ENCODE assay signal across 8 cellular contexts in the genomic region with DNA sequence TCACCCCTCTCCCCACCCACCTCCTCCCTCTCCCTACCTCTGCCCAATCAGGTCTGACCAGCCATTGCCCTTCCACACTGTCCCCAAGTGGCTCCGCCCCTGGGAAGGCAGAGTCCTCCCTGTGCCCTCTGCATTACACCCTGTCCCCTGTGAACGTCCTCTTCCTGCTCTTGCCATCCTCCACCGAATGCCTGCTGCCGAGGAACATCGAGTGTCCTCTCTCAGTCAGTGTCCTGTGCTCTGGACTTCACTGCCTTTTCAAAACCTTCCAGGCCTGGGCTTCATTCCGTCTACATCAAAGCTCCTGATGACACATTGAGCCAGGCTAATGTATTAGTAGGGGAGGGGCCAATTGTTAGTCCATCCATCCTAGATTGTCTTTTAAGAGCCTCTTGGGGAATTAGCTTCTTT. TPM values are rescaled to one million over a fixed set of nuclear protein-coding genes. Genes with fewer than 3 reads are reported as not detected.
A peak's percentile ranks its signal among the peaks of the same experiment; 100 is the strongest.
DNase-seq lines count a peak whose midpoint lies in the region; ATAC-seq and TF ChIP-seq lines count a peak whose summit lies in the region.
"Had no signal": no experiment of that assay in that cellular context is flagged by ENCODE, and none has a peak within 500 bp of the region (broad histone marks: within the 10 kb centered on the region; RNA-seq: fewer than 3 reads in every experiment).

No MANE protein-coding gene starts in this region.

- no peak for TF ChIP-seq POLR2A in spleen (IDR thresholded peaks at IDR 0.05)

- H3K79me2 ChIP-seq in H9 (ENCODE audit: insufficient read depth, low read length) (no peaks in the 10 kb centered on the region), fibroblast of lung (ENCODE audit: control insufficient read depth, insufficient read depth, low read length) (no peaks in the 10 kb centered on the region)

- no peak overlapping the region for H3K18ac ChIP-seq in H9 (ENCODE audit: insufficient read length, low read depth, low read length)

- H3K27ac ChIP-seq in H9 (ENCODE audit: insufficient read length, low read depth, low read length), result no peak overlapping the region
- H3K27ac ChIP-seq in fibroblast of lung (ENCODE audit: insufficient read depth, low read length), result no peak overlapping the region
- no peak overlapping the region for H3K27ac ChIP-seq in spleen

- H3K79me1 ChIP-seq in H9 (ENCODE audit: insufficient read depth, low read depth, low read length, poor library complexity, severe bottlenecking), result no peaks in the 10 kb centered on the region

- no peak overlapping the region for H2BK5ac ChIP-seq in H9 (ENCODE audit: insufficient read length, low read length)

- H4K91ac ChIP-seq in H9 (ENCODE audit: insufficient read length, low read depth, low read length), result no peak overlapping the region

- H3K9ac ChIP-seq in H9 (ENCODE audit: extremely low read depth, insufficient read length, low read length) (no peak overlapping the region), fibroblast of lung (ENCODE audit: insufficient read depth, low read length) (no peak overlapping the region)

- no peak overlapping the region for H2BK15ac ChIP-seq in H9 (ENCODE audit: low read depth, low read length)

- H3K56ac ChIP-seq in H9 (ENCODE audit: insufficient read length, low read depth, low read length), result no peak overlapping the region

- no peak overlapping the region for H4K5ac ChIP-seq in H9 (ENCODE audit: insufficient read length, low read depth, low read length)

- H3K4me1 ChIP-seq in H9 (ENCODE audit: insufficient read depth, low read length) (no peaks in the 10 kb centered on the region), fibroblast of lung (ENCODE audit: control insufficient read depth, extremely low read depth, insufficient read depth, low read length) (peaks cover 2% of the 10 kb centered on the region), spleen (peaks cover 7 to 19% (median 15%) of the 10 kb centered on the region in 6 donors)

- WGBS in H9 (ENCODE audit: extremely low coverage, insufficient read length, low lambda C conversion rate), result no CpG with 5 or more reads among the region's 6 CpGs
- 40 to 56% (median 44%) methylated on average over 6 of the region's 6 CpGs for WGBS in spleen, 5 donors

- H3K9me3 ChIP-seq in H9 (ENCODE audit: control insufficient read depth, low read depth, low read length), result no peaks in the 10 kb centered on the region
- no peaks in the 10 kb centered on the region for H3K9me3 ChIP-seq in fibroblast of lung (ENCODE audit: control insufficient read depth, insufficient read depth, low read depth, low read length)
- H3K9me3 ChIP-seq in spleen, result no peaks in the 10 kb centered on the region

- no peak overlapping the region for H2BK12ac ChIP-seq in H9 (ENCODE audit: insufficient read length, low read depth, low read length)

- no peak overlapping the region for H3T11ph ChIP-seq in H9 (ENCODE audit: low read length)

- no peak overlapping the region for H3K4me3 ChIP-seq in fibroblast of lung (replicated peaks in 1 of 4; ENCODE audit: control extremely low read depth in 1 of 4, insufficient read depth in 1 of 4, low read depth in 3 of 4, low read length in 4 of 4)
- H3K4me3 ChIP-seq in spleen, result no peak overlapping the region

- no peak overlapping the region for H2AK5ac ChIP-seq in H9 (ENCODE audit: insufficient read length, low read length)

- H3K4me2 ChIP-seq in H9 (ENCODE audit: insufficient read depth, insufficient read length, low read length), result no peak overlapping the region
- peak overlapping the region; percentile 15 for H3K4me2 ChIP-seq in fibroblast of lung (ENCODE audit: extremely low read depth, insufficient read depth, low read length)

- ATAC-seq in GM18909 (IDR thresholded peaks at IDR 0.05; ENCODE audit: poor library complexity, unreplicated experiment), result no peak
- ATAC-seq in GM19455 (IDR thresholded peaks at IDR 0.05; ENCODE audit: unreplicated experiment), result no peak
- ATAC-seq in HG03378 (IDR thresholded peaks at IDR 0.05; ENCODE audit: unreplicated experiment), result no peak

- H3K4me1 Mint-ChIP-seq in H9, result peaks cover 18 to 34% of the 10 kb centered on the region in 2 experiments

- TF ChIP-seq CTCF in H9 (conservative IDR thresholded peaks at IDR 0.05) (no peak), fibroblast of lung (conservative IDR thresholded peaks at IDR 0.05 in 1 of 2, IDR thresholded peaks at IDR 0.05 in 1 of 2; ENCODE audit: low read depth in 1 of 2, low read length in 2 of 2) (no peak), spleen (IDR thresholded peaks at IDR 0.05 in 8 of 11, conservative IDR thresholded peaks at IDR 0.05 in 3 of 11) (no peak)

- H3K27me3 ChIP-seq in H9 (ENCODE audit: insufficient read depth, low read length) (no peaks in the 10 kb centered on the region), fibroblast of lung (ENCODE audit: control insufficient read depth, insufficient read depth, low read length) (peaks cover 22% of the 10 kb centered on the region), spleen (replicated peaks in 1 of 7) (peaks cover 0 to 46% (median 23%) of the 10 kb centered on the region in 7 donors)

- DNase-seq in H9 (peak; percentile 90), NCI-H748 (lab: John Stamatoyannopoulos, UW; ENCODE audit: unreplicated experiment) (peak; percentile 83), fibroblast of lung (ENCODE audit: low read depth in 2 of 2) (peak in 1 of 2 donors; percentile 15), spleen (peak; percentile 48)

- no peaks in the 10 kb centered on the region for H3K9me3 Mint-ChIP-seq in H9
- H3K9me3 Mint-ChIP-seq: stimulated activated naive CD8-positive, alpha-beta T cell treated with anti-CD3 and anti-CD28 coated beads, Interleukin-15, Interleukin-2, amounts not matched to agents 100 ng/mL and 50 ng/mL, for 24 hours had no signal

- no peak overlapping the region for H2BK20ac ChIP-seq in H9 (ENCODE audit: low read depth, low read length, poor library complexity, severe bottlenecking)

- H4K8ac ChIP-seq in H9 (replicated peaks; ENCODE audit: insufficient read length, low read depth, low read length), result no peak overlapping the region

- H3K4ac ChIP-seq in H9 (ENCODE audit: low read depth, low read length), result no peak overlapping the region

- peaks cover 22% of the 10 kb centered on the region for H3K27me3 Mint-ChIP-seq in H9 (ENCODE audit: low read depth)

- H3K14ac ChIP-seq in H9 (ENCODE audit: insufficient read depth, low read length), result no peak overlapping the region

- no peak overlapping the region for H2BK120ac ChIP-seq in H9 (ENCODE audit: low read depth, low read length, poor library complexity, severe bottlenecking)

- intact Hi-C loops in spleen (cut with DNase I; ENCODE audit: low total_unique reads), result loop anchor here (10.0 kb wide), 1 partner anchor 122 kb away; no protein-coding TSS in a partner anchor

- H3K4me3 Mint-ChIP-seq in H9, result peak overlapping the region in 1 of 2 experiments; percentile 5; a peak in 1 of 5 replicates
- H3K4me3 Mint-ChIP-seq: stimulated activated naive CD8-positive, alpha-beta T cell treated with anti-CD3 and anti-CD28 coated beads, Interleukin-15, Interleukin-2, amounts not matched to agents 100 ng/mL and 50 ng/mL, for 24 hours had no signal

- H4K20me1 ChIP-seq in H9 (ENCODE audit: control insufficient read depth, insufficient read depth, insufficient read length) (no peaks in the 10 kb centered on the region), fibroblast of lung (ENCODE audit: control insufficient read depth, extremely low read depth, insufficient read depth, low read length) (no peaks in the 10 kb centered on the region)

- no peak overlapping the region for H2AFZ ChIP-seq in H9 (ENCODE audit: low read length)
- H2AFZ ChIP-seq in fibroblast of lung (ENCODE audit: low read length), result peak overlapping the region; percentile 68

- no peaks in the 10 kb centered on the region for H3K36me3 Mint-ChIP-seq in H9 (ENCODE audit: insufficient read depth in 1 of 3, low read depth in 3 of 3)

- H3K23ac ChIP-seq in H9 (ENCODE audit: insufficient read length, low read depth, low read length), result no peak overlapping the region

- H3K36me3 ChIP-seq in fibroblast of lung (ENCODE audit: control insufficient read depth, insufficient read depth, low read length) (no peaks in the 10 kb centered on the region), spleen (no peaks in the 10 kb centered on the region)

- H3K23me2 ChIP-seq in H9 (ENCODE audit: insufficient read length, low read depth, low read length, poor library complexity, severe bottlenecking), result peaks cover 11% of the 10 kb centered on the region

- H3K27ac Mint-ChIP-seq in H9, result 0 out of 7 replicates have a peak overlapping the region, but pooled peaks of 1 of the 3 experiments have one; percentile 6
- H3K27ac Mint-ChIP-seq: stimulated activated naive CD8-positive, alpha-beta T cell treated with anti-CD3 and anti-CD28 coated beads, Interleukin-15, Interleukin-2, amounts not matched to agents 100 ng/mL and 50 ng/mL, for 24 hours had no signal

RNA-seq across cellular contexts. Expression of a gene that starts 3.3 kb away (rescaled TPM):
- total RNA-seq in H9 (2021), result 7.0 and 7.6 TPM in 2 replicates
- under 0.01 TPM in 1 of 2 replicates, not detected in the other for total RNA-seq in fibroblast of lung
- polyA plus RNA-seq in fibroblast of lung, result 0.02 TPM in 1 of 2 replicates, not detected in the other
- not detected in 2 replicates for polyA plus RNA-seq in fibroblast of lung (2012)
- polyA minus RNA-seq in fibroblast of lung (ENCODE audit: low replicate concordance), result not detected in 2 replicates
- 1 to 10 TPM in 6 of 7 donors, under 1 TPM in 1; 0.66 to 1.9 (median 1.3) TPM for total RNA-seq in spleen
- polyA plus RNA-seq in spleen, result 1 to 10 TPM in 1 of 3 donors, under 1 TPM in 2; 0.67 to 2.8 (median 0.86) TPM

RNA-seq across cellular contexts. Expression of a gene that starts 36.7 kb away (rescaled TPM):
- total RNA-seq in H9 (2021) (2,330 and 2,392 TPM in 2 replicates), fibroblast of lung (1,649 and 1,873 TPM in 2 replicates), spleen (1,000 to 10,000 TPM; 1,033 to 2,189 (median 1,131) TPM)
- polyA plus RNA-seq in fibroblast of lung (2,883 and 3,469 TPM in 2 replicates), spleen (1,000 to 10,000 TPM; 3,993 to 4,934 (median 4,074) TPM)
- polyA plus RNA-seq in fibroblast of lung (2012), result 2,322 and 2,629 TPM in 2 replicates
- 2,669 and 3,796 TPM in 2 replicates for polyA minus RNA-seq in fibroblast of lung (ENCODE audit: low replicate concordance)
